In genomic region chr17:1270210-1271019, GRCh38 we compare ENCODE assay signal across 14 cellular contexts. TPM values are rescaled to one million over a fixed set of nuclear protein-coding genes. Genes with fewer than 3 reads are reported as not detected.
DNase-seq lines count a peak whose midpoint lies in the region; TF ChIP-seq lines count a peak whose summit lies in the region.
"Had no signal": no experiment of that assay in that cellular context is flagged by ENCODE, and none has a peak within 500 bp of the region (broad histone marks: within the 10 kb centered on the region; RNA-seq: fewer than 3 reads in every experiment).

TSS of gene BHLHA9 (plus strand) at chr17:1270444. CDS start at chr17:1270564, 120 bp downstream.

- H3K27me3 ChIP-seq in H9 (ENCODE audit: insufficient read depth, low read length), result no peaks in the 10 kb centered on the region
- peaks cover 0 to 26% of the 10 kb centered on the region in 2 donors for H3K27me3 ChIP-seq in breast epithelium
- H3K27me3 ChIP-seq: right atrium auricular region had no signal

- H3K4me1 ChIP-seq in H9 (ENCODE audit: insufficient read depth, low read length), result 0 out of 2 replicates have a peak, but pooled peaks cover 3% of the 10 kb centered on the region
- H3K4me1 ChIP-seq in breast epithelium, result peaks cover 5 to 9% of the 10 kb centered on the region in 2 donors

- H3K9me3 Mint-ChIP-seq in CD14-positive monocyte (peaks cover 0 to 9% (median 0%) of the 10 kb centered on the region in 7 donors), H9 (no peaks in the 10 kb centered on the region; a peak in 1 of 5 replicates), nephron (no peaks in the 10 kb centered on the region)

- TF ChIP-seq CTCF in CD14-positive monocyte (IDR thresholded peaks at IDR 0.05), result no peak
- TF ChIP-seq CTCF in H9 (conservative IDR thresholded peaks at IDR 0.05), result no peak
- TF ChIP-seq CTCF in breast epithelium (IDR thresholded peaks at IDR 0.05), result no peak
- no peak for TF ChIP-seq CTCF in nephron (IDR thresholded peaks at IDR 0.05; ENCODE audit: unreplicated experiment in 3 of 3)

- peaks cover 50 to 74% (median 57%) of the 10 kb centered on the region in 3 donors for H3K27me3 Mint-ChIP-seq in CD14-positive monocyte (ENCODE audit: low read depth in 3 of 3)
- peaks cover 6% of the 10 kb centered on the region for H3K27me3 Mint-ChIP-seq in H9 (ENCODE audit: low read depth)
- peaks cover 13% of the 10 kb centered on the region for H3K27me3 Mint-ChIP-seq in nephron (ENCODE audit: low read depth)

- no peak within 1 kb of the TSS for H4K91ac ChIP-seq in H9 (ENCODE audit: insufficient read length, low read depth, low read length)

- intact Hi-C loops in CD14-positive monocyte (cut with micrococcal nuclease) (loop anchor here (5.0 to 10.0 kb wide), 2 partner anchors 62 to 264 kb away; no protein-coding TSS in a partner anchor), breast epithelium (cut with DNase I; ENCODE audit: low total_unique reads) (loop anchor here (10.0 kb wide), 2 partner anchors 64 to 244 kb away; partner anchors contain the start of gene INPP5K)

- no peak within 1 kb of the TSS for H2BK5ac ChIP-seq in H9 (ENCODE audit: insufficient read length, low read length)

- no peak within 1 kb of the TSS for H2BK120ac ChIP-seq in H9 (ENCODE audit: low read depth, low read length, poor library complexity, severe bottlenecking)

- H4K5ac ChIP-seq in H9 (ENCODE audit: insufficient read length, low read depth, low read length), result no peak within 1 kb of the TSS

- H3K36me3 ChIP-seq in breast epithelium, result no peaks in the 10 kb centered on the region
- H3K36me3 ChIP-seq: right atrium auricular region had no signal

- WGBS in H9 (ENCODE audit: extremely low coverage, insufficient read length, low lambda C conversion rate), result no CpG with 5 or more reads among the region's 91 CpGs

- no peak within 1 kb of the TSS for H3K4me2 ChIP-seq in H9 (ENCODE audit: insufficient read depth, insufficient read length, low read length)

- H3K9ac ChIP-seq in H9 (ENCODE audit: extremely low read depth, insufficient read length, low read length), result no peak within 1 kb of the TSS

- H3K4ac ChIP-seq in H9 (ENCODE audit: low read depth, low read length), result no peak within 1 kb of the TSS

- H2BK20ac ChIP-seq in H9 (ENCODE audit: low read depth, low read length, poor library complexity, severe bottlenecking), result no peak within 1 kb of the TSS

- no peak within 1 kb of the TSS for H2AFZ ChIP-seq in H9 (ENCODE audit: low read length)

- H3K9me3 ChIP-seq in H9 (ENCODE audit: control insufficient read depth, low read depth, low read length) (no peaks in the 10 kb centered on the region), breast epithelium (no peaks in the 10 kb centered on the region)
- H3K9me3 ChIP-seq: right atrium auricular region had no signal

- H3K4me3 Mint-ChIP-seq in CD14-positive monocyte (peak within 1 kb of the TSS; percentile 91 to 93), H9 (peak within 1 kb of the TSS; percentile 83 to 95; a peak in 3 of 5 replicates), nephron (peak within 1 kb of the TSS; percentile 94 to 96 (median 96))

- no peak within 1 kb of the TSS for H4K8ac ChIP-seq in H9 (replicated peaks; ENCODE audit: insufficient read length, low read depth, low read length)

- H3K18ac ChIP-seq in H9 (ENCODE audit: insufficient read length, low read depth, low read length), result no peak within 1 kb of the TSS

- H3K4me1 Mint-ChIP-seq in CD14-positive monocyte (peaks cover 15% of the 10 kb centered on the region), H9 (peaks cover 6% of the 10 kb centered on the region in 2 experiments; a peak in 3 of 4 replicates), nephron (peaks cover 13% of the 10 kb centered on the region)

- H2AK5ac ChIP-seq in H9 (ENCODE audit: insufficient read length, low read length), result no peak within 1 kb of the TSS

- H3K27ac Mint-ChIP-seq in CD14-positive monocyte (no peak within 1 kb of the TSS), H9 (no peak within 1 kb of the TSS), nephron (no peak within 1 kb of the TSS)

- no peaks in the 10 kb centered on the region for H3K79me1 ChIP-seq in H9 (ENCODE audit: insufficient read depth, low read depth, low read length, poor library complexity, severe bottlenecking)

- no peak within 1 kb of the TSS for H3K14ac ChIP-seq in H9 (ENCODE audit: insufficient read depth, low read length)

- H2BK12ac ChIP-seq in H9 (ENCODE audit: insufficient read length, low read depth, low read length), result no peak within 1 kb of the TSS

- H3K27ac ChIP-seq in H9 (ENCODE audit: insufficient read length, low read depth, low read length) (no peak within 1 kb of the TSS), breast epithelium (no peak within 1 kb of the TSS)
- H3K27ac ChIP-seq: epithelial cell of prostate had no signal

- no peak for TF ChIP-seq POLR2A in breast epithelium (IDR thresholded peaks at IDR 0.05)

- H3K79me2 ChIP-seq in H9 (ENCODE audit: insufficient read depth, low read length), result no peaks in the 10 kb centered on the region

- DNase-seq in CD14-positive monocyte (ENCODE audit: low spot score), result no peak
- peak; percentile 68 for DNase-seq in H9
- no peak for DNase-seq in breast epithelium (ENCODE audit: low spot score in 2 of 2)
- DNase-seq in effector CD4-positive, alpha-beta T cell, result no peak
- DNase-seq in NCI-H1105 (lab: John Stamatoyannopoulos, UW), result no peak
- DNase-seq in HuH-7.5 (ENCODE audit: low spot score), result no peak
- DNase-seq: activated CD8-positive, alpha-beta memory T cell treated with anti-CD3 and anti-CD28 coated beads, Interleukin-2, amount 50 U/mL, for 4 hours; NCI-H2227 treated with DMSO at 0.1 percent for 48 hours; stimulated activated CD4-positive, alpha-beta T cell treated with anti-CD3 and anti-CD28 coated beads, Interleukin-4, amount 100 ng/mL, for 24 hours had no signal

- peak within 1 kb of the TSS in 2 of 3 donors; percentile 20 to 52 for H3K4me3 ChIP-seq in breast epithelium

- no peak within 1 kb of the TSS for H3K56ac ChIP-seq in H9 (ENCODE audit: insufficient read length, low read depth, low read length)

- H3K36me3 Mint-ChIP-seq in CD14-positive monocyte (no peaks in the 10 kb centered on the region), H9 (ENCODE audit: insufficient read depth in 1 of 3, low read depth in 3 of 3) (no peaks in the 10 kb centered on the region), nephron (ENCODE audit: low read depth) (no peaks in the 10 kb centered on the region)

- H3K23me2 ChIP-seq in H9 (ENCODE audit: insufficient read length, low read depth, low read length, poor library complexity, severe bottlenecking), result no peaks in the 10 kb centered on the region

- no peak within 1 kb of the TSS for H3T11ph ChIP-seq in H9 (ENCODE audit: low read length)

- 0 out of 2 replicates have a peak within 1 kb of the TSS, but pooled peaks have one; percentile 60 for H2BK15ac ChIP-seq in H9 (ENCODE audit: low read depth, low read length)

- H4K20me1 ChIP-seq in H9 (ENCODE audit: control insufficient read depth, insufficient read depth, insufficient read length), result no peaks in the 10 kb centered on the region

- H3K23ac ChIP-seq in H9 (ENCODE audit: insufficient read length, low read depth, low read length), result no peak within 1 kb of the TSS

RNA-seq across cellular contexts. Expression of gene BHLHA9, which starts in this region (rescaled TPM):
- not detected for polyA plus RNA-seq in CD14-positive monocyte
- total RNA-seq in H9 (2021), result not detected in 2 replicates
- total RNA-seq in breast epithelium, result not detected
- total RNA-seq: mononuclear cell, right atrium auricular region, RPMI7951 had no signal

Comparison
In these comparisons a context has a peak if more than half of its experiments do, and no peak if none do; other contexts are left out.
1. Peak in DNase-seq in H9; RNA of the gene not detected or under 1 TPM.